19 cellular contexts compared by ENCODE assay signal in genomic region chr1:183652107-183652506, GRCh38. TPM values are rescaled to one million over a fixed set of nuclear protein-coding genes. Genes with fewer than 3 reads are reported as not detected.
DNase-seq lines count a peak whose midpoint lies in the region; ATAC-seq, FAIRE-seq and TF ChIP-seq lines count a peak whose summit lies in the region.
"Had no signal": no experiment of that assay in that cellular context is flagged by ENCODE, and none has a peak within 500 bp of the region (broad histone marks: within the 10 kb centered on the region; RNA-seq: fewer than 3 reads in every experiment).

No MANE protein-coding gene starts in this region.

- intact Hi-C loops in activated naive CD4-positive, alpha-beta T cell treated with anti-CD3 and anti-CD28 coated beads for 36 hours (cut with micrococcal nuclease), result loop anchor here (1.0 to 10.0 kb wide), 9 partner anchors 19 to 1215 kb away; partner anchors contain the start of genes C1orf21 and TSEN15
- intact Hi-C loops in activated T-helper 1 cell treated with anti-CD3 and anti-CD28 coated beads, Interleukin-12 subunit alpha, Interleukin-12 subunit beta, Interleukin-2, Interleukin-4 antibody, amounts not matched to agents 30 ng/mL and 10 ng/mL and 1 ng/mL, durations not matched to agents 14 hours and 24 hours and 36 hours (cut with micrococcal nuclease), result loop anchor here (1.0 to 5.0 kb wide), 5 partner anchors 16 to 509 kb away; partner anchors contain the start of genes NCF2 and TSEN15
- intact Hi-C loops in colonic mucosa (cut with DNase I), result loop anchor here (5.0 kb wide), 1 partner anchor 35 kb away; no protein-coding TSS in a partner anchor
- intact Hi-C loops in posterior cingulate gyrus (cut with DNase I), result no loop called here

- H3K4me1 Mint-ChIP-seq in activated naive CD4-positive, alpha-beta T cell treated with anti-CD3 and anti-CD28 coated beads for 36 hours (ENCODE audit: low read depth), result peaks cover 40% of the 10 kb centered on the region
- H3K4me1 Mint-ChIP-seq in activated T-helper 1 cell treated with anti-CD3 and anti-CD28 coated beads, Interleukin-12 subunit alpha, Interleukin-12 subunit beta, Interleukin-2, Interleukin-4 antibody, amounts not matched to agents 30 ng/mL and 10 ng/mL and 1 ng/mL, durations not matched to agents 14 hours and 24 hours and 36 hours (ENCODE audit: low read depth), result peaks cover 48% of the 10 kb centered on the region
- H3K4me1 Mint-ChIP-seq: endodermal cell had no signal

- peak overlapping the region; percentile 78 to 93 for H3K27ac ChIP-seq in small intestine (ENCODE audit: low read depth in 1 of 2, low read length in 1 of 2)
- H3K27ac ChIP-seq in colonic mucosa, result no peak overlapping the region
- H3K27ac ChIP-seq: ascending aorta, psoas muscle, SJSA1, testis had no signal

- H3K27me3 ChIP-seq in small intestine (ENCODE audit: control insufficient read depth in 2 of 2, insufficient read depth in 2 of 2, low read length in 2 of 2) (no peaks in the 10 kb centered on the region), colonic mucosa (no peaks in the 10 kb centered on the region)
- H3K27me3 ChIP-seq: ascending aorta, SJSA1, testis had no signal

- no peaks in the 10 kb centered on the region for H3K27me3 Mint-ChIP-seq in activated naive CD4-positive, alpha-beta T cell treated with anti-CD3 and anti-CD28 coated beads for 36 hours (ENCODE audit: low read depth)
- H3K27me3 Mint-ChIP-seq in activated T-helper 1 cell treated with anti-CD3 and anti-CD28 coated beads, Interleukin-12 subunit alpha, Interleukin-12 subunit beta, Interleukin-2, Interleukin-4 antibody, amounts not matched to agents 30 ng/mL and 10 ng/mL and 1 ng/mL, durations not matched to agents 14 hours and 24 hours and 36 hours (ENCODE audit: insufficient read depth), result no peaks in the 10 kb centered on the region

- H3K9ac ChIP-seq in colonic mucosa (ENCODE audit: low read depth in 2 of 2, low read length in 2 of 2), result no peak overlapping the region

- H3K36me3 Mint-ChIP-seq in activated naive CD4-positive, alpha-beta T cell treated with anti-CD3 and anti-CD28 coated beads for 36 hours (ENCODE audit: low read depth), result no peaks in the 10 kb centered on the region
- peaks cover 3% of the 10 kb centered on the region for H3K36me3 Mint-ChIP-seq in activated T-helper 1 cell treated with anti-CD3 and anti-CD28 coated beads, Interleukin-12 subunit alpha, Interleukin-12 subunit beta, Interleukin-2, Interleukin-4 antibody, amounts not matched to agents 30 ng/mL and 10 ng/mL and 1 ng/mL, durations not matched to agents 14 hours and 24 hours and 36 hours (ENCODE audit: low read depth)

- peak; percentile 69 for DNase-seq in activated naive CD4-positive, alpha-beta T cell treated with anti-CD3 and anti-CD28 coated beads for 36 hours
- no peak for DNase-seq in activated naive CD4-positive, alpha-beta T cell treated with anti-CD3 and anti-CD28 coated beads, Interleukin-2, amount 50 U/mL, for 16 hours
- peak; percentile 34 for DNase-seq in activated T-helper 1 cell treated with anti-CD3 and anti-CD28 coated beads, Interleukin-12 subunit alpha, Interleukin-12 subunit beta, Interleukin-2, Interleukin-4 antibody, amounts not matched to agents 30 ng/mL and 10 ng/mL and 1 ng/mL, durations not matched to agents 14 hours and 24 hours and 36 hours (ENCODE audit: low spot score)
- DNase-seq in small intestine (no peak), ecto neural progenitor cell (ENCODE audit: low spot score) (no peak), colonic mucosa (no peak), posterior cingulate gyrus (no peak)
- DNase-seq: activated B cell treated with CpG ODN at 0.5 μM for 24 hours, endodermal cell, GF-D8, glutamatergic neuron, NCI-H1105 treated with DMSO at 0.1 percent for 48 hours, psoas muscle, testis had no signal

- FAIRE-seq in small intestine (lab: Jason Lieb, UNC), result no peak

- H3K9me3 ChIP-seq in small intestine (ENCODE audit: control insufficient read depth, low read depth) (no peaks in the 10 kb centered on the region), colonic mucosa (no peaks in the 10 kb centered on the region)
- H3K9me3 ChIP-seq: ascending aorta, psoas muscle, SJSA1, testis had no signal

- H3K27ac Mint-ChIP-seq in activated naive CD4-positive, alpha-beta T cell treated with anti-CD3 and anti-CD28 coated beads for 36 hours, result peak overlapping the region; percentile 94
- peak overlapping the region; percentile 94 for H3K27ac Mint-ChIP-seq in activated T-helper 1 cell treated with anti-CD3 and anti-CD28 coated beads, Interleukin-12 subunit alpha, Interleukin-12 subunit beta, Interleukin-2, Interleukin-4 antibody, amounts not matched to agents 30 ng/mL and 10 ng/mL and 1 ng/mL, durations not matched to agents 14 hours and 24 hours and 36 hours
- H3K27ac Mint-ChIP-seq: activated B cell treated with CpG ODN at 0.5 μM for 24 hours, endodermal cell had no signal

- peak; percentile 46 for ATAC-seq in GM21381 (IDR thresholded peaks at IDR 0.05; ENCODE audit: unreplicated experiment)
- ATAC-seq: psoas muscle had no signal

- peak overlapping the region; percentile 43 for H3K4me3 Mint-ChIP-seq in activated naive CD4-positive, alpha-beta T cell treated with anti-CD3 and anti-CD28 coated beads for 36 hours
- H3K4me3 Mint-ChIP-seq in activated T-helper 1 cell treated with anti-CD3 and anti-CD28 coated beads, Interleukin-12 subunit alpha, Interleukin-12 subunit beta, Interleukin-2, Interleukin-4 antibody, amounts not matched to agents 30 ng/mL and 10 ng/mL and 1 ng/mL, durations not matched to agents 14 hours and 24 hours and 36 hours, result peak overlapping the region; percentile 51
- H3K4me3 Mint-ChIP-seq: activated B cell treated with CpG ODN at 0.5 μM for 24 hours, endodermal cell had no signal

- TF ChIP-seq CTCF in colonic mucosa (IDR thresholded peaks at IDR 0.05), result no peak

- CTCF ChIA-PET in activated naive CD4-positive, alpha-beta T cell treated with anti-CD3 and anti-CD28 coated beads for 36 hours (lab: Charles Lee), result interaction anchor here (0.8 to 6.1 kb wide), 7 partner anchors 12 to 304 kb away, joined by 3 to 130 read pairs (median 4); partner anchors contain the start of gene ARPC5

- 37 to 66% (median 40%) methylated on average over 1 of the region's 1 CpG for WGBS in small intestine, 3 donors

- no peaks in the 10 kb centered on the region for H3K9me3 Mint-ChIP-seq in activated naive CD4-positive, alpha-beta T cell treated with anti-CD3 and anti-CD28 coated beads for 36 hours
- no peaks in the 10 kb centered on the region for H3K9me3 Mint-ChIP-seq in activated T-helper 1 cell treated with anti-CD3 and anti-CD28 coated beads, Interleukin-12 subunit alpha, Interleukin-12 subunit beta, Interleukin-2, Interleukin-4 antibody, amounts not matched to agents 30 ng/mL and 10 ng/mL and 1 ng/mL, durations not matched to agents 14 hours and 24 hours and 36 hours
- H3K9me3 Mint-ChIP-seq: activated B cell treated with CpG ODN at 0.5 μM for 24 hours, endodermal cell had no signal

- H3K4me1 ChIP-seq in small intestine (ENCODE audit: control insufficient read depth in 2 of 2, insufficient read depth in 1 of 2, low read depth in 1 of 2, low read length in 1 of 2) (peaks cover 3 to 12% of the 10 kb centered on the region in 2 donors), colonic mucosa (peaks cover 13% of the 10 kb centered on the region)
- H3K4me1 ChIP-seq: psoas muscle had no signal

- H3K36me3 ChIP-seq in small intestine (ENCODE audit: control insufficient read depth in 2 of 2, insufficient read depth in 2 of 2, low read length in 2 of 2), result no peaks in the 10 kb centered on the region
- no peaks in the 10 kb centered on the region for H3K36me3 ChIP-seq in colonic mucosa
- H3K36me3 ChIP-seq: ascending aorta, SJSA1 had no signal

- H3K4me3 ChIP-seq in small intestine (ENCODE audit: low read depth in 1 of 2, low read length in 2 of 2) (no peak overlapping the region), colonic mucosa (no peak overlapping the region)
- H3K4me3 ChIP-seq: ascending aorta, lung, psoas muscle, SJSA1, testis had no signal

RNA-seq across cellular contexts. Expression of gene APOBEC4, which starts 1.0 kb away (rescaled TPM):
- not detected for total RNA-seq in activated naive CD4-positive, alpha-beta T cell treated with anti-CD3 and anti-CD28 coated beads for 36 hours
- not detected in 2 replicates for total RNA-seq in activated T-helper 1 cell treated with anti-CD3 and anti-CD28 coated beads, Interleukin-12 subunit alpha, Interleukin-12 subunit beta, Interleukin-2, Interleukin-4 antibody, amounts not matched to agents 30 ng/mL and 10 ng/mL and 1 ng/mL, durations not matched to agents 14 hours and 24 hours and 36 hours
- polyA plus RNA-seq in small intestine, result under 1 TPM in 2 of 3 donors, not detected in 1; 0.01 to 0.22 TPM
- not detected for total RNA-seq in colonic mucosa
- total RNA-seq: activated B cell treated with CpG ODN at 0.5 μM for 24 hours, ascending aorta, endodermal cell, HT1080, psoas muscle, SJSA1 had no signal
- polyA plus RNA-seq: psoas muscle had no signal

RNA-seq across cellular contexts. Expression of gene ARPC5, which starts 16.5 kb away (rescaled TPM):
- total RNA-seq in activated naive CD4-positive, alpha-beta T cell treated with anti-CD3 and anti-CD28 coated beads for 36 hours, result 100 to 1,000 TPM; 162 to 164 TPM
- total RNA-seq in activated T-helper 1 cell treated with anti-CD3 and anti-CD28 coated beads, Interleukin-12 subunit alpha, Interleukin-12 subunit beta, Interleukin-2, Interleukin-4 antibody, amounts not matched to agents 30 ng/mL and 10 ng/mL and 1 ng/mL, durations not matched to agents 14 hours and 24 hours and 36 hours, result 146 and 154 TPM in 2 replicates
- polyA plus RNA-seq in small intestine, result 100 to 1,000 TPM; 125 to 140 (median 126) TPM
- 100 to 1,000 TPM; 147 to 189 TPM for total RNA-seq in colonic mucosa

Comparison
In these comparisons a context has a peak if more than half of its experiments do, and no peak if none do; other contexts are left out.
1. DNase-seq: peak in activated naive CD4-positive, alpha-beta T cell treated with anti-CD3 and anti-CD28 coated beads for 36 hours (single experiment) and activated T-helper 1 cell treated with anti-CD3 and anti-CD28 coated beads, Interleukin-12 subunit alpha, Interleukin-12 subunit beta, Interleukin-2, Interleukin-4 antibody, amounts not matched to agents 30 ng/mL and 10 ng/mL and 1 ng/mL, durations not matched to agents 14 hours and 24 hours and 36 hours (single experiment); none in activated naive CD4-positive, alpha-beta T cell treated with anti-CD3 and anti-CD28 coated beads, Interleukin-2, amount 50 U/mL, for 16 hours (single experiment), small intestine (single experiment), ecto neural progenitor cell (single experiment), colonic mucosa (single experiment) and posterior cingulate gyrus (0 of 10).